Comparison of ENCODE assay signal across 17 cellular contexts in genomic region chr19:45046355-45046754, GRCh38. TPM values are rescaled to one million over a fixed set of nuclear protein-coding genes. Genes with fewer than 3 reads are reported as not detected.
DNase-seq lines count a peak whose midpoint lies in the region; ATAC-seq and TF ChIP-seq lines count a peak whose summit lies in the region.
"Had no signal": no experiment of that assay in that cellular context is flagged by ENCODE, and none has a peak within 500 bp of the region (broad histone marks: within the 10 kb centered on the region; RNA-seq: fewer than 3 reads in every experiment).

No MANE protein-coding gene starts in this region.

- no peaks in the 10 kb centered on the region for H3K9me3 Mint-ChIP-seq in activated CD4-positive, alpha-beta T cell treated with anti-CD3 and anti-CD28 coated beads, Interleukin-2, amount 10 ng/mL, durations not matched to agents 24 days and 14 days
- H3K9me3 Mint-ChIP-seq in effector memory CD8-positive, alpha-beta T cell, result no peaks in the 10 kb centered on the region
- no peaks in the 10 kb centered on the region for H3K9me3 Mint-ChIP-seq in stimulated activated memory B cell treated with anti-CD40 and anti-IgM and Interleukin-4, amounts not matched to agents 10 μg/mL and 1 μg/mL and 100 μg/mL, for 72 hours
- H3K9me3 Mint-ChIP-seq in MCF 10A (ENCODE audit: unreplicated experiment), result no peaks in the 10 kb centered on the region
- H3K9me3 Mint-ChIP-seq: naive thymus-derived CD8-positive, alpha-beta T cell had no signal

- H3K4me3 Mint-ChIP-seq in activated CD4-positive, alpha-beta T cell treated with anti-CD3 and anti-CD28 coated beads, Interleukin-2, amount 10 ng/mL, durations not matched to agents 24 days and 14 days, result peak overlapping the region; percentile 56
- H3K4me3 Mint-ChIP-seq in T-helper 17 cell, result no peak overlapping the region
- H3K4me3 Mint-ChIP-seq in effector memory CD8-positive, alpha-beta T cell, result no peak overlapping the region
- peak overlapping the region; percentile 89 for H3K4me3 Mint-ChIP-seq in stimulated activated memory B cell treated with anti-CD40 and anti-IgM and Interleukin-4, amounts not matched to agents 10 μg/mL and 1 μg/mL and 100 μg/mL, for 72 hours
- no peak overlapping the region for H3K4me3 Mint-ChIP-seq in MCF 10A (ENCODE audit: unreplicated experiment)

- H3K9me3 ChIP-seq in T-helper 17 cell (ENCODE audit: control insufficient read depth, low read length, poor library complexity, severe bottlenecking), result no peaks in the 10 kb centered on the region
- H3K9me3 ChIP-seq: esophagus squamous epithelium had no signal

- intact Hi-C loops in activated CD4-positive, alpha-beta T cell treated with anti-CD3 and anti-CD28 coated beads, Interleukin-2, amount 10 ng/mL, durations not matched to agents 24 days and 14 days (cut with micrococcal nuclease), result no loop called here
- intact Hi-C loops in MCF 10A (cut with micrococcal nuclease), result no loop called here

- no peaks in the 10 kb centered on the region for H3K27me3 Mint-ChIP-seq in activated CD4-positive, alpha-beta T cell treated with anti-CD3 and anti-CD28 coated beads, Interleukin-2, amount 10 ng/mL, durations not matched to agents 24 days and 14 days
- H3K27me3 Mint-ChIP-seq in T-helper 17 cell, result no peaks in the 10 kb centered on the region
- no peaks in the 10 kb centered on the region for H3K27me3 Mint-ChIP-seq in effector memory CD8-positive, alpha-beta T cell
- no peaks in the 10 kb centered on the region for H3K27me3 Mint-ChIP-seq in stimulated activated memory B cell treated with anti-CD40 and anti-IgM and Interleukin-4, amounts not matched to agents 10 μg/mL and 1 μg/mL and 100 μg/mL, for 72 hours
- H3K27me3 Mint-ChIP-seq in MCF 10A (ENCODE audit: insufficient read depth, unreplicated experiment), result no peaks in the 10 kb centered on the region
- H3K27me3 Mint-ChIP-seq: naive thymus-derived CD8-positive, alpha-beta T cell had no signal

- no peak for ATAC-seq in T-helper 17 cell
- ATAC-seq in effector memory CD8-positive, alpha-beta T cell (replicated peaks), result no peak
- ATAC-seq in stimulated activated memory B cell treated with anti-CD40 and anti-IgM and Interleukin-4, amounts not matched to agents 10 μg/mL and 1 μg/mL and 100 μg/mL, for 72 hours, result no peak
- ATAC-seq: naive thymus-derived CD8-positive, alpha-beta T cell had no signal

- POLR2A ChIA-PET in MCF 10A (lab: Yijun Ruan, JAX), result interaction anchor here (0.7 kb wide), 1 partner anchor 336 kb away, joined by 3 read pairs; no protein-coding TSS in a partner anchor

- no TSS peak for BruUV-seq in MCF 10A (replicated peaks; lab: Mats Ljungman, UMichigan)

- CTCF ChIA-PET in MCF 10A (lab: Yijun Ruan, JAX), result interaction anchor here (4.4 kb wide), 1 partner anchor 14 kb away, joined by 24 read pairs; no protein-coding TSS in a partner anchor

- peaks cover 41% of the 10 kb centered on the region for H3K4me1 Mint-ChIP-seq in activated CD4-positive, alpha-beta T cell treated with anti-CD3 and anti-CD28 coated beads, Interleukin-2, amount 10 ng/mL, durations not matched to agents 24 days and 14 days
- H3K4me1 Mint-ChIP-seq in T-helper 17 cell (peaks cover 43% of the 10 kb centered on the region), MCF 10A (ENCODE audit: insufficient read depth, unreplicated experiment) (peaks cover 24% of the 10 kb centered on the region)
- H3K4me1 Mint-ChIP-seq in effector memory CD8-positive, alpha-beta T cell (ENCODE audit: low read depth in 2 of 2), result peaks cover 39 to 42% of the 10 kb centered on the region in 2 donors
- H3K4me1 Mint-ChIP-seq in stimulated activated memory B cell treated with anti-CD40 and anti-IgM and Interleukin-4, amounts not matched to agents 10 μg/mL and 1 μg/mL and 100 μg/mL, for 72 hours, result peaks cover 73% of the 10 kb centered on the region

- H3K36me3 Mint-ChIP-seq in activated CD4-positive, alpha-beta T cell treated with anti-CD3 and anti-CD28 coated beads, Interleukin-2, amount 10 ng/mL, durations not matched to agents 24 days and 14 days (ENCODE audit: low read depth), result peaks cover 47% of the 10 kb centered on the region
- H3K36me3 Mint-ChIP-seq in T-helper 17 cell (ENCODE audit: low read depth) (peaks cover 1% of the 10 kb centered on the region), MCF 10A (ENCODE audit: insufficient read depth, unreplicated experiment) (peaks cover 81% of the 10 kb centered on the region)
- peaks cover 47% of the 10 kb centered on the region for H3K36me3 Mint-ChIP-seq in effector memory CD8-positive, alpha-beta T cell (ENCODE audit: insufficient read depth)
- H3K36me3 Mint-ChIP-seq in stimulated activated memory B cell treated with anti-CD40 and anti-IgM and Interleukin-4, amounts not matched to agents 10 μg/mL and 1 μg/mL and 100 μg/mL, for 72 hours, result peaks cover 46% of the 10 kb centered on the region

- H3K27ac Mint-ChIP-seq in activated CD4-positive, alpha-beta T cell treated with anti-CD3 and anti-CD28 coated beads, Interleukin-2, amount 10 ng/mL, durations not matched to agents 24 days and 14 days, result no peak overlapping the region
- H3K27ac Mint-ChIP-seq in T-helper 17 cell (peak overlapping the region; percentile 78), MCF 10A (ENCODE audit: low read depth, unreplicated experiment) (no peak overlapping the region)
- peak overlapping the region; percentile 84 to 86 for H3K27ac Mint-ChIP-seq in effector memory CD8-positive, alpha-beta T cell
- peak overlapping the region; percentile 85 for H3K27ac Mint-ChIP-seq in stimulated activated memory B cell treated with anti-CD40 and anti-IgM and Interleukin-4, amounts not matched to agents 10 μg/mL and 1 μg/mL and 100 μg/mL, for 72 hours

- DNase-seq in activated CD4-positive, alpha-beta T cell treated with anti-CD3 and anti-CD28 coated beads, Interleukin-2, amount 10 ng/mL, durations not matched to agents 24 days and 14 days, result no peak
- DNase-seq in activated CD4-positive, alpha-beta T cell treated with anti-CD3 and anti-CD28 coated beads for 1 hour, result no peak
- DNase-seq in T-helper 17 cell, result no peak
- no peak for DNase-seq in effector memory CD8-positive, alpha-beta T cell
- DNase-seq in effector CD4-positive, alpha-beta T cell, result no peak
- DNase-seq in MCF 10A (ENCODE audit: unreplicated experiment), result no peak
- no peak for DNase-seq in NCI-H748 (lab: John Stamatoyannopoulos, UW; ENCODE audit: unreplicated experiment)
- DNase-seq: COR-L47; esophagus squamous epithelium; naive thymus-derived CD8-positive, alpha-beta T cell; NCI-H2081; NCI-H748 treated with DMSO at 0.1 percent for 48 hours; stimulated activated CD4-positive, alpha-beta T cell treated with anti-CD3 and anti-CD28 coated beads, Interleukin-1b, Interleukin-23, amount 100 ng/mL, for 48 hours; T1000; trophoblast cell had no signal

- TF ChIP-seq CTCF in MCF 10A (IDR thresholded peaks at IDR 0.05; ENCODE audit: unreplicated experiment), result no peak

RNA-seq across cellular contexts. Expression of gene CLASRP, which starts 7.5 kb away (rescaled TPM):
- 107 and 111 TPM in 2 replicates for total RNA-seq in activated CD4-positive, alpha-beta T cell treated with anti-CD3 and anti-CD28 coated beads, Interleukin-2, amount 10 ng/mL, durations not matched to agents 24 days and 14 days
- total RNA-seq in T-helper 17 cell, result 100 to 1,000 TPM; 153 to 163 TPM
- 71.7 and 83.5 TPM in 2 replicates for total RNA-seq in MCF 10A (2022)

RNA-seq across cellular contexts. Expression of gene ZNF296, which starts 29.9 kb away (rescaled TPM):
- total RNA-seq in activated CD4-positive, alpha-beta T cell treated with anti-CD3 and anti-CD28 coated beads, Interleukin-2, amount 10 ng/mL, durations not matched to agents 24 days and 14 days, result 4.7 and 5.3 TPM in 2 replicates
- total RNA-seq in T-helper 17 cell (1 to 10 TPM; 3.4 to 3.5 TPM), MCF 10A (2022) (2.0 and 2.7 TPM in 2 replicates)
- total RNA-seq: G401 had no signal

RNA-seq across cellular contexts. Expression of gene GEMIN7, which starts 32.7 kb away (rescaled TPM):
- total RNA-seq in activated CD4-positive, alpha-beta T cell treated with anti-CD3 and anti-CD28 coated beads, Interleukin-2, amount 10 ng/mL, durations not matched to agents 24 days and 14 days, result 51.5 and 54.3 TPM in 2 replicates
- total RNA-seq in T-helper 17 cell (1 to 10 TPM; 8.8 TPM), MCF 10A (2022) (21.0 and 21.8 TPM in 2 replicates)

RNA-seq across cellular contexts. Expression of gene RELB, which starts 45.1 kb away (rescaled TPM):
- total RNA-seq in activated CD4-positive, alpha-beta T cell treated with anti-CD3 and anti-CD28 coated beads, Interleukin-2, amount 10 ng/mL, durations not matched to agents 24 days and 14 days, result 67.6 and 72.7 TPM in 2 replicates
- total RNA-seq in T-helper 17 cell (100 to 1,000 TPM; 128 to 136 TPM), MCF 10A (2022) (27.0 and 39.8 TPM in 2 replicates)

RNA-seq across cellular contexts. Expression of gene PPP1R37, which starts 46.6 kb away (rescaled TPM):
- total RNA-seq in activated CD4-positive, alpha-beta T cell treated with anti-CD3 and anti-CD28 coated beads, Interleukin-2, amount 10 ng/mL, durations not matched to agents 24 days and 14 days, result 20.3 and 21.8 TPM in 2 replicates
- total RNA-seq in T-helper 17 cell, result 10 to 100 TPM; 15.2 to 20.9 TPM
- 22.0 and 22.5 TPM in 2 replicates for total RNA-seq in MCF 10A (2022)

Comparison
In these comparisons a context has a peak if more than half of its experiments do, and no peak if none do; other contexts are left out.
1. H3K27ac Mint-ChIP-seq: peak in T-helper 17 cell (single experiment), effector memory CD8-positive, alpha-beta T cell (2 of 2) and stimulated activated memory B cell treated with anti-CD40 and anti-IgM and Interleukin-4, amounts not matched to agents 10 μg/mL and 1 μg/mL and 100 μg/mL, for 72 hours (single experiment); none in activated CD4-positive, alpha-beta T cell treated with anti-CD3 and anti-CD28 coated beads, Interleukin-2, amount 10 ng/mL, durations not matched to agents 24 days and 14 days (single experiment) and MCF 10A (single experiment).
2. H3K4me3 Mint-ChIP-seq: peak in activated CD4-positive, alpha-beta T cell treated with anti-CD3 and anti-CD28 coated beads, Interleukin-2, amount 10 ng/mL, durations not matched to agents 24 days and 14 days (single experiment) and stimulated activated memory B cell treated with anti-CD40 and anti-IgM and Interleukin-4, amounts not matched to agents 10 μg/mL and 1 μg/mL and 100 μg/mL, for 72 hours (single experiment); none in T-helper 17 cell (single experiment), effector memory CD8-positive, alpha-beta T cell (0 of 2) and MCF 10A (single experiment).